Comparison of ENCODE assay signal across 11 cellular contexts in genomic region chr21:28832013-28832714, GRCh38.
A peak's percentile ranks its signal among the peaks of the same experiment; 100 is the strongest.
DNase-seq lines count a peak whose midpoint lies in the region; ATAC-seq, FAIRE-seq and TF ChIP-seq lines count a peak whose summit lies in the region.
"Had no signal": no experiment of that assay in that cellular context is flagged by ENCODE, and none has a peak within 500 bp of the region (broad histone marks: within the 10 kb centered on the region; RNA-seq: fewer than 3 reads in every experiment).

No MANE protein-coding gene starts in this region.

- no peaks in the 10 kb centered on the region for H3K79me2 ChIP-seq in keratinocyte (ENCODE audit: control insufficient read depth, insufficient read depth, low read length)

- no peak overlapping the region for H3K4me3 Mint-ChIP-seq in Calu3 (ENCODE audit: low read depth, unreplicated experiment)
- H3K4me3 Mint-ChIP-seq in activated T-cell treated with anti-CD3 and anti-CD28 coated beads, Interleukin-2, amount 50 U/mL, for 4 hours, result peak overlapping the region; percentile 23

- peak overlapping the region; percentile 5 for H3K27ac ChIP-seq in keratinocyte (ENCODE audit: control insufficient read depth, insufficient read depth, low read length)
- H3K27ac ChIP-seq in psoas muscle, result no peak overlapping the region
- H3K27ac ChIP-seq: tibial nerve had no signal

- dilution Hi-C loops in keratinocyte (cut with MboI; ENCODE audit: extremely low pct_ligation_motif_present, low sequenced_read_pairs), result no loop called here

- H4K20me1 ChIP-seq in keratinocyte (ENCODE audit: control insufficient read depth, extremely low read depth, insufficient read depth, low read length), result no peaks in the 10 kb centered on the region

- peak overlapping the region; percentile 49 for H3K4me2 ChIP-seq in keratinocyte (ENCODE audit: control insufficient read depth, extremely low read depth, insufficient read depth, low read depth, low read length)

- H3K4me1 ChIP-seq in keratinocyte (ENCODE audit: control insufficient read depth, extremely low read depth, insufficient read depth, low read length), result peaks cover 19% of the 10 kb centered on the region
- no peaks in the 10 kb centered on the region for H3K4me1 ChIP-seq in psoas muscle
- H3K4me1 ChIP-seq: tibial nerve had no signal

- FAIRE-seq in keratinocyte (lab: Jason Lieb, UNC), result peak; percentile 60

- no peaks in the 10 kb centered on the region for H3K27me3 ChIP-seq in keratinocyte (ENCODE audit: control insufficient read depth, extremely low read depth, insufficient read depth, low read length)
- no peaks in the 10 kb centered on the region for H3K27me3 ChIP-seq in psoas muscle (ENCODE audit: insufficient read depth in 3 of 3, low read length in 2 of 3)
- H3K27me3 ChIP-seq: tibial nerve had no signal

- H3K9me1 ChIP-seq in keratinocyte (ENCODE audit: control insufficient read depth, extremely low read depth, insufficient read depth, low read length), result no peaks in the 10 kb centered on the region

- H3K36me3 ChIP-seq in keratinocyte (ENCODE audit: control insufficient read depth in 2 of 2, extremely low read depth in 1 of 2, insufficient read depth in 2 of 2, low read length in 2 of 2), result no peaks in the 10 kb centered on the region
- no peaks in the 10 kb centered on the region for H3K36me3 ChIP-seq in psoas muscle (ENCODE audit: insufficient read depth in 1 of 2, low read depth in 1 of 2)
- H3K36me3 ChIP-seq: tibial nerve had no signal

- ATAC-seq in HG03432 (IDR thresholded peaks at IDR 0.05; ENCODE audit: unreplicated experiment) (peak; percentile 54), psoas muscle (no peak), GM19452 (IDR thresholded peaks at IDR 0.05; ENCODE audit: unreplicated experiment) (no peak)
- peak; percentile 86 to 96 for ATAC-seq in activated T-cell treated with anti-CD3 and anti-CD28 coated beads, Interleukin-2, amount 50 U/mL, for 4 hours

- TF ChIP-seq CTCF in Calu3 (IDR thresholded peaks at IDR 0.05; ENCODE audit: unreplicated experiment), result no peak
- TF ChIP-seq CTCF in keratinocyte (optimal IDR thresholded peaks at IDR 0.05 in 1 of 3, IDR thresholded peaks at IDR 0.05 in 1 of 3, conservative IDR thresholded peaks at IDR 0.05 in 1 of 3; ENCODE audit: extremely low read depth in 1 of 3, insufficient read depth in 2 of 3, low read length in 3 of 3), result no peak
- no peak for TF ChIP-seq CTCF in psoas muscle (IDR thresholded peaks at IDR 0.05)

- H3K9me3 Mint-ChIP-seq in Calu3 (ENCODE audit: low read depth, unreplicated experiment), result peaks cover 2% of the 10 kb centered on the region
- no peaks in the 10 kb centered on the region for H3K9me3 Mint-ChIP-seq in activated T-cell treated with anti-CD3 and anti-CD28 coated beads, Interleukin-2, amount 50 U/mL, for 4 hours

- H3K4me3 ChIP-seq in keratinocyte (ENCODE audit: control insufficient read depth in 2 of 3, extremely low read depth in 1 of 3, insufficient read depth in 2 of 3, low read depth in 1 of 3, low read length in 3 of 3), result no peak overlapping the region
- no peak overlapping the region for H3K4me3 ChIP-seq in psoas muscle
- H3K4me3 ChIP-seq: skin epidermis, tibial nerve had no signal

- intact Hi-C loops in Calu3 (cut with micrococcal nuclease; ENCODE audit: unreplicated experiment), result no loop called here
- intact Hi-C loops in psoas muscle (cut with DNase I), result no loop called here

- 91 to 94% (median 93%) methylated on average over 1 of the region's 1 CpG for WGBS in psoas muscle, 3 donors

- H3K4me1 Mint-ChIP-seq in Calu3 (ENCODE audit: low read depth, unreplicated experiment), result peaks cover 18% of the 10 kb centered on the region
- peaks cover 69% of the 10 kb centered on the region for H3K4me1 Mint-ChIP-seq in activated T-cell treated with anti-CD3 and anti-CD28 coated beads, Interleukin-2, amount 50 U/mL, for 4 hours (ENCODE audit: low read depth)

- H2AFZ ChIP-seq in keratinocyte (ENCODE audit: control insufficient read depth, low read length), result no peak overlapping the region

- H3K27me3 Mint-ChIP-seq in Calu3 (ENCODE audit: unreplicated experiment), result no peaks in the 10 kb centered on the region
- H3K27me3 Mint-ChIP-seq in activated T-cell treated with anti-CD3 and anti-CD28 coated beads, Interleukin-2, amount 50 U/mL, for 4 hours (ENCODE audit: low read depth), result no peaks in the 10 kb centered on the region

- BruUV-seq in Calu3 (replicated peaks; lab: Mats Ljungman, UMichigan), result no TSS peak

- H3K9me3 ChIP-seq in keratinocyte (ENCODE audit: control insufficient read depth, low read depth, low read length) (no peaks in the 10 kb centered on the region), psoas muscle (no peaks in the 10 kb centered on the region)
- H3K9me3 ChIP-seq: tibial nerve had no signal

- H3K9ac ChIP-seq in keratinocyte (ENCODE audit: control insufficient read depth, extremely low read depth, insufficient read depth, low read length), result no peak overlapping the region

- DNase-seq in Calu3 (peak; percentile 12), keratinocyte (ENCODE audit: low read depth, low spot score) (no peak), psoas muscle (no peak), globus pallidus (ENCODE audit: low spot score) (no peak), T1000 (lab: John Stamatoyannopoulos, UW) (no peak)
- DNase-seq in activated T-cell treated with anti-CD3 and anti-CD28 coated beads, Interleukin-2, amount 50 U/mL, for 4 hours, result no peak
- DNase-seq: anterior cingulate cortex had no signal

- peak overlapping the region; percentile 64 for H3K27ac Mint-ChIP-seq in Calu3 (ENCODE audit: unreplicated experiment)

- H3K36me3 Mint-ChIP-seq in Calu3 (ENCODE audit: insufficient read depth, unreplicated experiment), result no peaks in the 10 kb centered on the region
- no peaks in the 10 kb centered on the region for H3K36me3 Mint-ChIP-seq in activated T-cell treated with anti-CD3 and anti-CD28 coated beads, Interleukin-2, amount 50 U/mL, for 4 hours (ENCODE audit: insufficient read depth)

- CTCF ChIA-PET in Calu3 (lab: Charles Lee), result no interaction called here

Comparison
In these comparisons a context has a peak if more than half of its experiments do, and no peak if none do; other contexts are left out.
1. ATAC-seq: peak in HG03432 (single experiment) and activated T-cell treated with anti-CD3 and anti-CD28 coated beads, Interleukin-2, amount 50 U/mL, for 4 hours (2 of 2); none in psoas muscle (0 of 4) and GM19452 (single experiment).